Comparison of ENCODE assay signal across 8 cellular contexts in genomic region chr11:62611705-62612365, GRCh38.
DNase-seq lines count a peak whose midpoint lies in the region; ATAC-seq and TF ChIP-seq lines count a peak whose summit lies in the region.

No MANE protein-coding gene starts in this region.

- H3K4me3 Mint-ChIP-seq in activated naive CD4-positive, alpha-beta T cell treated with anti-CD3 and anti-CD28 coated beads, Interleukin-2, amount 10 ng/mL, durations not matched to agents 7 days and 5 days = peak overlapping the region; percentile 91

- CTCF ChIA-PET in activated naive CD4-positive, alpha-beta T cell treated with anti-CD3 and anti-CD28 coated beads, Interleukin-2, amount 10 ng/mL, durations not matched to agents 7 days and 5 days (lab: Charles Lee) = interaction anchor here (0.9 to 5.4 kb wide), 10 partner anchors 9 to 82 kb away, joined by 3 to 44 read pairs (median 5); partner anchors contain the start of genes B3GAT3, C11orf98, CSKMT and MTA2

- H2AFZ ChIP-seq in parathyroid adenoma = peak overlapping the region; percentile 73

- TF ChIP-seq CTCF in parathyroid adenoma (IDR thresholded peaks at IDR 0.05) = no peak

- DNase-seq in NCI-H2196 (lab: John Stamatoyannopoulos, UW; ENCODE audit: unreplicated experiment) (peak; percentile 19), NCI-H2196 treated with DMSO at 0.1 percent for 48 hours (lab: John Stamatoyannopoulos, UW; ENCODE audit: unreplicated experiment) (no peak), NOMO-1 treated with DMSO at 0.1 percent for 48 hours (lab: John Stamatoyannopoulos, UW; ENCODE audit: unreplicated experiment) (peak; percentile 34), head of caudate nucleus (peak; percentile 29 to 87 (median 66)), germinal center (ENCODE audit: low spot score) (no peak)
- DNase-seq in activated naive CD4-positive, alpha-beta T cell treated with anti-CD3 and anti-CD28 coated beads, Interleukin-2, amount 10 ng/mL, durations not matched to agents 7 days and 5 days = peak; percentile 48

- intact Hi-C loops in head of caudate nucleus (cut with DNase I) = no loop called here

- H3K27ac Mint-ChIP-seq in activated naive CD4-positive, alpha-beta T cell treated with anti-CD3 and anti-CD28 coated beads, Interleukin-2, amount 10 ng/mL, durations not matched to agents 7 days and 5 days = peak overlapping the region; percentile 95

- H3K36me3 Mint-ChIP-seq in activated naive CD4-positive, alpha-beta T cell treated with anti-CD3 and anti-CD28 coated beads, Interleukin-2, amount 10 ng/mL, durations not matched to agents 7 days and 5 days = peaks cover 47% of the 10 kb centered on the region

- peak overlapping the region; percentile 63 for H3K4me3 ChIP-seq in parathyroid adenoma (ENCODE audit: low read depth, low read length)

- no peaks in the 10 kb centered on the region for H3K4me1 ChIP-seq in parathyroid adenoma

- no peaks in the 10 kb centered on the region for H3K36me3 ChIP-seq in parathyroid adenoma (ENCODE audit: control insufficient read depth, insufficient read depth, low read length)

- H3K27me3 ChIP-seq in parathyroid adenoma (ENCODE audit: control insufficient read depth, insufficient read depth, low read length) = no peaks in the 10 kb centered on the region

- H3K79me2 ChIP-seq in parathyroid adenoma = no peaks in the 10 kb centered on the region

- H3K9me3 Mint-ChIP-seq in activated naive CD4-positive, alpha-beta T cell treated with anti-CD3 and anti-CD28 coated beads, Interleukin-2, amount 10 ng/mL, durations not matched to agents 7 days and 5 days = no peaks in the 10 kb centered on the region

- peak overlapping the region; percentile 83 for H3K27ac ChIP-seq in parathyroid adenoma

- peak overlapping the region; percentile 73 for H3K4me2 ChIP-seq in parathyroid adenoma (ENCODE audit: low read length)

- H3K9me3 ChIP-seq in parathyroid adenoma (ENCODE audit: control insufficient read depth, low read length) = no peaks in the 10 kb centered on the region

- peaks cover 67% of the 10 kb centered on the region for H3K4me1 Mint-ChIP-seq in activated naive CD4-positive, alpha-beta T cell treated with anti-CD3 and anti-CD28 coated beads, Interleukin-2, amount 10 ng/mL, durations not matched to agents 7 days and 5 days

- H3K27me3 Mint-ChIP-seq in activated naive CD4-positive, alpha-beta T cell treated with anti-CD3 and anti-CD28 coated beads, Interleukin-2, amount 10 ng/mL, durations not matched to agents 7 days and 5 days = no peaks in the 10 kb centered on the region

- peak overlapping the region; percentile 37 for H3K9ac ChIP-seq in parathyroid adenoma

- ATAC-seq in HG02870 (IDR thresholded peaks at IDR 0.05; ENCODE audit: unreplicated experiment) = peak; percentile 14

Comparison
In these comparisons a context has a peak if more than half of its experiments do, and no peak if none do; other contexts are left out.
1. DNase-seq: peak in NCI-H2196 (single experiment), NOMO-1 treated with DMSO at 0.1 percent for 48 hours (single experiment), activated naive CD4-positive, alpha-beta T cell treated with anti-CD3 and anti-CD28 coated beads, Interleukin-2, amount 10 ng/mL, durations not matched to agents 7 days and 5 days (single experiment) and head of caudate nucleus (42 of 42); none in NCI-H2196 treated with DMSO at 0.1 percent for 48 hours (single experiment) and germinal center (single experiment).